ENCODE assay signal across 1 cellular context in genomic region chr15:93331545-93332117, GRCh38.
TF ChIP-seq lines count a peak whose summit lies in the region.

No MANE protein-coding gene starts in this region.

TF ChIP-seq in WTC11, 78 proteins besides CTCF, POLR2A, EP300 and RAD21 (continued from another document):
- TF ChIP-seq, protein P1, sequence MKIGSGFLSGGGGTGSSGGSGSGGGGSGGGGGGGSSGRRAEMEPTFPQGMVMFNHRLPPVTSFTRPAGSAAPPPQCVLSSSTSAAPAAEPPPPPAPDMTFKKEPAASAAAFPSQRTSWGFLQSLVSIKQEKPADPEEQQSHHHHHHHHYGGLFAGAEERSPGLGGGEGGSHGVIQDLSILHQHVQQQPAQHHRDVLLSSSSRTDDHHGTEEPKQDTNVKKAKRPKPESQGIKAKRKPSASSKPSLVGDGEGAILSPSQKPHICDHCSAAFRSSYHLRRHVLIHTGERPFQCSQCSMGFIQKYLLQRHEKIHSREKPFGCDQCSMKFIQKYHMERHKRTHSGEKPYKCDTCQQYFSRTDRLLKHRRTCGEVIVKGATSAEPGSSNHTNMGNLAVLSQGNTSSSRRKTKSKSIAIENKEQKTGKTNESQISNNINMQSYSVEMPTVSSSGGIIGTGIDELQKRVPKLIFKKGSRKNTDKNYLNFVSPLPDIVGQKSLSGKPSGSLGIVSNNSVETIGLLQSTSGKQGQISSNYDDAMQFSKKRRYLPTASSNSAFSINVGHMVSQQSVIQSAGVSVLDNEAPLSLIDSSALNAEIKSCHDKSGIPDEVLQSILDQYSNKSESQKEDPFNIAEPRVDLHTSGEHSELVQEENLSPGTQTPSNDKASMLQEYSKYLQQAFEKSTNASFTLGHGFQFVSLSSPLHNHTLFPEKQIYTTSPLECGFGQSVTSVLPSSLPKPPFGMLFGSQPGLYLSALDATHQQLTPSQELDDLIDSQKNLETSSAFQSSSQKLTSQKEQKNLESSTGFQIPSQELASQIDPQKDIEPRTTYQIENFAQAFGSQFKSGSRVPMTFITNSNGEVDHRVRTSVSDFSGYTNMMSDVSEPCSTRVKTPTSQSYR (CRISPR knock-in tag; IDR thresholded peaks at IDR 0.05), result peak; percentile 58; the same call in 1 of the 2 replicates
- TF ChIP-seq ZNF512 (CRISPR knock-in tag; IDR thresholded peaks at IDR 0.05; ENCODE audit: borderline replicate concordance), result no peak
- no peak for TF ChIP-seq JUN (CRISPR knock-in tag; IDR thresholded peaks at IDR 0.05)
